ENCODE assay signal across 13 cellular contexts in the genomic region with DNA sequence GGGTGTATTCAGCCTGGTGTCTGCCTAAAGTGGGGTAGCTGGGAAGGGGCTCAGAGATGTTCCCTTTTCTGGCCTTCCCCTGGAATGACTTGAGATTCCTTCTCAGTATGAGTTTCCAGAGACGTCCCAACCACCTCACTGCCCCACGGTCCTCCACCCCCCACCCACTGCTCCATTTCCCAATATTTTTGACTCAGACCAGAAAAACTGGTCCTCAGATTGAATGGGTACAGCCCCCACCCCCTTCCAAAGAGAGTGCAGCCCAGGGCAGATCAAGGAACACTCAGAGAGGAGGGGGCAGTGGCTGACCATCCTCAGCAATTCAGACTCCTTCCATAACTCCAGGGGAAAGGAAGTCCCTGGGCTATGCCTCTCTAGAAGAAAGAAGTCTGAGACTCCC. TPM values are rescaled to one million over a fixed set of nuclear protein-coding genes. Genes with fewer than 3 reads are reported as not detected.
DNase-seq lines count a peak whose midpoint lies in the region; FAIRE-seq and TF ChIP-seq lines count a peak whose summit lies in the region.
"Had no signal": no experiment of that assay in that cellular context is flagged by ENCODE, and none has a peak within 500 bp of the region (broad histone marks: within the 10 kb centered on the region; RNA-seq: fewer than 3 reads in every experiment).

No MANE protein-coding gene starts in this region.

- H2BK12ac ChIP-seq in H1 (ENCODE audit: low read depth, low read length) = no peak overlapping the region

- intact Hi-C loops in activated CD4-positive, alpha-beta memory T cell treated with anti-CD3 and anti-CD28 coated beads for 36 hours (cut with micrococcal nuclease) = loop anchor here (5.0 kb wide), 2 partner anchors 48 to 52 kb away; a partner anchor contains a TSS
- intact Hi-C loops in PC-9 (cut with micrococcal nuclease; ENCODE audit: unreplicated experiment) = no loop called here

- H2AFZ ChIP-seq in PC-9 = no peak overlapping the region
- no peak overlapping the region for H2AFZ ChIP-seq in H1 (ENCODE audit: low read length)

- no peak overlapping the region for H3K27ac Mint-ChIP-seq in activated CD4-positive, alpha-beta memory T cell treated with anti-CD3 and anti-CD28 coated beads, Interleukin-2, amount 10 ng/mL, durations not matched to agents 7 days and 5 days
- H3K27ac Mint-ChIP-seq in activated CD4-positive, alpha-beta memory T cell treated with anti-CD3 and anti-CD28 coated beads for 36 hours = no peak overlapping the region
- peak overlapping the region; percentile 63 for H3K27ac Mint-ChIP-seq in osteocyte (ENCODE audit: unreplicated experiment)

- peaks cover 26% of the 10 kb centered on the region for H3K79me1 ChIP-seq in H1 (ENCODE audit: low read depth, low read length)

- 63% methylated on average over 2 of the region's 2 CpGs; no CpG with 5 or more reads in 1 of the 2 experiments for WGBS in H1 (ENCODE audit: extremely low coverage in 1 of 2, insufficient coverage in 1 of 2, insufficient read length in 1 of 2, insufficient replicate concordance in 2 of 2, low coverage in 1 of 2, low lambda C conversion rate in 2 of 2, missing lambda C conversion rate in 1 of 2), 2 experiments

- DNase-seq in activated CD4-positive, alpha-beta memory T cell treated with anti-CD3 and anti-CD28 coated beads, Interleukin-2, amount 10 ng/mL, durations not matched to agents 7 days and 5 days = no peak
- no peak for DNase-seq in activated CD4-positive, alpha-beta memory T cell treated with anti-CD3 and anti-CD28 coated beads for 36 hours
- DNase-seq in PC-9 (no peak), H1 (ENCODE audit: low read depth in 1 of 2, low spot score in 2 of 2) (no peak), osteocyte (ENCODE audit: extremely low spot score, unreplicated experiment) (no peak), ecto neural progenitor cell (ENCODE audit: low spot score) (no peak), foreskin melanocyte (no peak), Peyer's patch (no peak)
- DNase-seq: NCI-H2107, pancreas, substantia nigra, T-helper 9 cell had no signal

- H4K91ac ChIP-seq in H1 (replicated peaks; ENCODE audit: insufficient read length, low read length) = no peak overlapping the region

- TF ChIP-seq CTCF in PC-9 (conservative IDR thresholded peaks at IDR 0.05) (no peak), H1 (IDR thresholded peaks at IDR 0.05; ENCODE audit: control extremely low read depth in 1 of 3, insufficient read depth in 1 of 3, low read depth in 1 of 3, low read length in 3 of 3) (no peak), osteocyte (IDR thresholded peaks at IDR 0.05) (no peak), Peyer's patch (IDR thresholded peaks at IDR 0.05) (no peak)

- H3K56ac ChIP-seq in H1 (replicated peaks; ENCODE audit: insufficient read length, low read depth, low read length) = no peak overlapping the region

- POLR2A ChIA-PET in activated CD4-positive, alpha-beta memory T cell treated with anti-CD3 and anti-CD28 coated beads, Interleukin-2, amount 10 ng/mL, durations not matched to agents 7 days and 5 days (lab: Charles Lee) = interaction anchor here (0.9 to 1.0 kb wide), 2 partner anchors 15 to 48 kb away, joined by 3 read pairs; a partner anchor contains a TSS
- POLR2A ChIA-PET in activated CD4-positive, alpha-beta memory T cell treated with anti-CD3 and anti-CD28 coated beads for 36 hours (lab: Charles Lee) = no interaction called here
- POLR2A ChIA-PET in PC-9 (lab: Charles Lee; ENCODE audit: unreplicated experiment) (no interaction called here), H1 (lab: Charles Lee; ENCODE audit: partially characterized antibody) (interaction anchor here (0.7 to 8.2 kb wide), 8 partner anchors 15 to 85 kb away, joined by 3 to 64 read pairs (median 12); a partner anchor contains a TSS)

- H3K23me2 ChIP-seq in H1 (ENCODE audit: low read depth, low read length) = peaks cover 14% of the 10 kb centered on the region

- FAIRE-seq in H1 (lab: Jason Lieb, UNC) = no peak
- FAIRE-seq: colon, pancreas had no signal

- H3F3A ChIP-seq in PC-9 (ENCODE audit: insufficient read depth, low read depth) = peaks cover 14% of the 10 kb centered on the region

- H3K4me2 ChIP-seq in PC-9 = peak overlapping the region; percentile 51
- peak overlapping the region; percentile 41 to 97 for H3K4me2 ChIP-seq in H1 (ENCODE audit: insufficient read depth in 1 of 2, low read depth in 2 of 2, low read length in 2 of 2)

- H3K9me3 Mint-ChIP-seq in activated CD4-positive, alpha-beta memory T cell treated with anti-CD3 and anti-CD28 coated beads, Interleukin-2, amount 10 ng/mL, durations not matched to agents 7 days and 5 days = no peaks in the 10 kb centered on the region
- H3K9me3 Mint-ChIP-seq in activated CD4-positive, alpha-beta memory T cell treated with anti-CD3 and anti-CD28 coated beads for 36 hours = no peaks in the 10 kb centered on the region
- no peaks in the 10 kb centered on the region for H3K9me3 Mint-ChIP-seq in osteocyte (ENCODE audit: unreplicated experiment)

- no peak overlapping the region for H3K18ac ChIP-seq in H1 (ENCODE audit: extremely low read depth, low read length)

- H3K14ac ChIP-seq in H1 (ENCODE audit: insufficient read length) = no peak overlapping the region

- TF ChIP-seq POLR2A in H1 (IDR thresholded peaks at IDR 0.05; ENCODE audit: control extremely low read depth in 1 of 2, low read depth in 2 of 2, low read length in 2 of 2) = no peak
- TF ChIP-seq POLR2A in Peyer's patch (IDR thresholded peaks at IDR 0.05) = no peak

- peaks cover 41% of the 10 kb centered on the region for H3K4me1 Mint-ChIP-seq in activated CD4-positive, alpha-beta memory T cell treated with anti-CD3 and anti-CD28 coated beads, Interleukin-2, amount 10 ng/mL, durations not matched to agents 7 days and 5 days
- peaks cover 35% of the 10 kb centered on the region for H3K4me1 Mint-ChIP-seq in activated CD4-positive, alpha-beta memory T cell treated with anti-CD3 and anti-CD28 coated beads for 36 hours (ENCODE audit: low read depth)
- H3K4me1 Mint-ChIP-seq in osteocyte (ENCODE audit: unreplicated experiment) = peaks cover 47% of the 10 kb centered on the region

- no peak overlapping the region for H2BK15ac ChIP-seq in H1 (ENCODE audit: low read length)

- no peaks in the 10 kb centered on the region for H3K27me3 Mint-ChIP-seq in activated CD4-positive, alpha-beta memory T cell treated with anti-CD3 and anti-CD28 coated beads, Interleukin-2, amount 10 ng/mL, durations not matched to agents 7 days and 5 days
- H3K27me3 Mint-ChIP-seq in activated CD4-positive, alpha-beta memory T cell treated with anti-CD3 and anti-CD28 coated beads for 36 hours = no peaks in the 10 kb centered on the region
- H3K27me3 Mint-ChIP-seq in osteocyte (ENCODE audit: unreplicated experiment) = no peaks in the 10 kb centered on the region

- H3K4ac ChIP-seq in H1 (replicated peaks; ENCODE audit: insufficient read length, low read depth, low read length) = no peak overlapping the region

- H2BK20ac ChIP-seq in H1 (ENCODE audit: low read length) = no peak overlapping the region

- no peak for TF ChIP-seq RAD21 in H1 (IDR thresholded peaks at IDR 0.05 in 1 of 2, conservative IDR thresholded peaks at IDR 0.05 in 1 of 2; ENCODE audit: low read depth in 2 of 2, low read length in 2 of 2)

- no TSS peak for BruUV-seq in PC-9 (replicated peaks; lab: Mats Ljungman, UMichigan)

- peaks cover 55% of the 10 kb centered on the region for H3K36me3 Mint-ChIP-seq in activated CD4-positive, alpha-beta memory T cell treated with anti-CD3 and anti-CD28 coated beads, Interleukin-2, amount 10 ng/mL, durations not matched to agents 7 days and 5 days (ENCODE audit: low read depth)
- H3K36me3 Mint-ChIP-seq in activated CD4-positive, alpha-beta memory T cell treated with anti-CD3 and anti-CD28 coated beads for 36 hours = peaks cover 21% of the 10 kb centered on the region
- H3K36me3 Mint-ChIP-seq in osteocyte (ENCODE audit: unreplicated experiment) = peaks cover 27% of the 10 kb centered on the region

- H3K9me2 ChIP-seq in PC-9 (ENCODE audit: insufficient read depth) = no peaks in the 10 kb centered on the region

- peak overlapping the region; percentile 3 for H3K4me3 Mint-ChIP-seq in activated CD4-positive, alpha-beta memory T cell treated with anti-CD3 and anti-CD28 coated beads, Interleukin-2, amount 10 ng/mL, durations not matched to agents 7 days and 5 days
- no peak overlapping the region for H3K4me3 Mint-ChIP-seq in activated CD4-positive, alpha-beta memory T cell treated with anti-CD3 and anti-CD28 coated beads for 36 hours
- H3K4me3 Mint-ChIP-seq in osteocyte (ENCODE audit: unreplicated experiment) = peak overlapping the region; percentile 42

- H4K20me1 ChIP-seq in PC-9 (ENCODE audit: insufficient read depth) = peaks cover 45% of the 10 kb centered on the region
- H4K20me1 ChIP-seq in H1 (replicated peaks in 1 of 2; ENCODE audit: control insufficient read depth in 1 of 2, insufficient read depth in 2 of 2, low read length in 2 of 2) = peaks cover 27 to 55% of the 10 kb centered on the region in 2 experiments

- no peak for TF ChIP-seq EP300 in H1 (IDR thresholded peaks at IDR 0.05; ENCODE audit: borderline replicate concordance in 1 of 2, low read depth in 2 of 2, low read length in 2 of 2)

- H3K27ac ChIP-seq in PC-9 (no peak overlapping the region), H1 (ENCODE audit: low read depth, low read length) (peak overlapping the region; percentile 46; the same call in 1 of the 2 replicates), Peyer's patch (no peak overlapping the region)
- H3K27ac ChIP-seq: pancreas had no signal

- H3K79me2 ChIP-seq in PC-9 (ENCODE audit: low read depth) (peaks cover 66% of the 10 kb centered on the region), H1 (ENCODE audit: control insufficient read depth in 1 of 2, insufficient read depth in 2 of 2, low read length in 2 of 2) (peaks cover 24 to 74% of the 10 kb centered on the region in 2 experiments)

- CTCF ChIA-PET in activated CD4-positive, alpha-beta memory T cell treated with anti-CD3 and anti-CD28 coated beads, Interleukin-2, amount 10 ng/mL, durations not matched to agents 7 days and 5 days (lab: Charles Lee) = no interaction called here
- CTCF ChIA-PET in activated CD4-positive, alpha-beta memory T cell treated with anti-CD3 and anti-CD28 coated beads for 36 hours (lab: Charles Lee) = no interaction called here
- CTCF ChIA-PET in PC-9 (lab: Charles Lee) = interaction anchor here (0.6 kb wide), 1 partner anchor 40 kb away, joined by 9 read pairs; no protein-coding TSS in a partner anchor
- CTCF ChIA-PET in H1 (lab: Charles Lee; ENCODE audit: partially characterized antibody) = interaction anchor here (0.9 to 16.0 kb wide), 5 partner anchors 14 to 97 kb away, joined by 3 to 205 read pairs (median 5); a partner anchor contains a TSS

- no peak overlapping the region for H4K5ac ChIP-seq in H1 (ENCODE audit: insufficient read length, low read depth, low read length)

- no peak overlapping the region for H2BK120ac ChIP-seq in H1 (replicated peaks; ENCODE audit: low read depth, low read length)

- no peak overlapping the region for H2AK5ac ChIP-seq in H1 (ENCODE audit: low read depth, low read length)

- H3K4me3 ChIP-seq in PC-9 (no peak overlapping the region), H1 (ENCODE audit: extremely low read depth in 1 of 4, insufficient read depth in 2 of 4, low read depth in 3 of 4, low read length in 4 of 4) (peak overlapping the region in 3 of 4 experiments; percentile 11 to 45 (median 15); a peak in 4 of 8 replicates), Peyer's patch (no peak overlapping the region)
- H3K4me3 ChIP-seq: pancreas had no signal

- no peaks in the 10 kb centered on the region for H3K9me3 ChIP-seq in PC-9 (ENCODE audit: insufficient read depth, low read depth)
- no peaks in the 10 kb centered on the region for H3K9me3 ChIP-seq in H1 (ENCODE audit: insufficient read depth in 2 of 2, low read depth in 1 of 2, low read length in 1 of 2)
- H3K9me3 ChIP-seq in Peyer's patch = no peaks in the 10 kb centered on the region
- H3K9me3 ChIP-seq: pancreas had no signal

- H3K36me3 ChIP-seq in PC-9 (ENCODE audit: low read depth) = peaks cover 9% of the 10 kb centered on the region
- peaks cover 24 to 32% (median 26%) of the 10 kb centered on the region in 4 experiments for H3K36me3 ChIP-seq in H1 (ENCODE audit: control insufficient read depth in 2 of 4, insufficient read depth in 4 of 4, low read length in 3 of 4)
- H3K36me3 ChIP-seq in Peyer's patch = peaks cover 0 to 30% (median 0%) of the 10 kb centered on the region in 3 donors

- no peak overlapping the region for H3K23ac ChIP-seq in H1 (ENCODE audit: insufficient read length)

- H3K9ac ChIP-seq in H1 (replicated peaks in 1 of 4; ENCODE audit: extremely low read depth in 1 of 4, low read depth in 3 of 4, low read length in 3 of 4) = peak overlapping the region in 1 of 4 experiments; percentile 6; a peak in 1 of 7 replicates

- H2BK5ac ChIP-seq in H1 (ENCODE audit: low read depth, low read length) = peak overlapping the region; percentile 40; the same call in 1 of the 2 replicates

- H4K8ac ChIP-seq in H1 (ENCODE audit: extremely low read depth, insufficient read depth, low read length) = no peak overlapping the region

- H3K27me3 ChIP-seq in PC-9 (ENCODE audit: insufficient read depth, low read depth) = no peaks in the 10 kb centered on the region
- H3K27me3 ChIP-seq in H1 (replicated peaks in 1 of 4; ENCODE audit: control insufficient read depth in 3 of 4, extremely low read depth in 1 of 4, insufficient read depth in 3 of 4, low read length in 3 of 4) = no peaks in the 10 kb centered on the region
- no peaks in the 10 kb centered on the region for H3K27me3 ChIP-seq in Peyer's patch
- H3K27me3 ChIP-seq: pancreas had no signal

- peaks cover 32% of the 10 kb centered on the region for H3K4me1 ChIP-seq in PC-9 (replicated peaks; ENCODE audit: insufficient read depth)
- H3K4me1 ChIP-seq in H1 (replicated peaks in 1 of 4; ENCODE audit: control insufficient read depth in 3 of 4, insufficient read depth in 4 of 4, low read length in 3 of 4) = peaks cover 13 to 31% (median 24%) of the 10 kb centered on the region in 4 experiments
- H3K4me1 ChIP-seq in Peyer's patch = peaks cover 0 to 51% (median 6%) of the 10 kb centered on the region in 4 donors

RNA-seq across cellular contexts. Expression of a gene that starts 3.2 kb away (rescaled TPM):
- total RNA-seq in activated CD4-positive, alpha-beta memory T cell treated with anti-CD3 and anti-CD28 coated beads, Interleukin-2, amount 10 ng/mL, durations not matched to agents 7 days and 5 days = 100 to 1,000 TPM; 177 to 183 TPM
- 100 to 1,000 TPM; 186 to 203 TPM for total RNA-seq in activated CD4-positive, alpha-beta memory T cell treated with anti-CD3 and anti-CD28 coated beads for 36 hours
- total RNA-seq in PC-9 (2021) (106 and 184 TPM in 2 replicates), osteocyte (141 and 143 TPM in 2 replicates), Peyer's patch (100 to 1,000 TPM in 1 of 4 donors, 10 to 100 TPM in 3; 54.5 to 108 (median 74.0) TPM)
- total RNA-seq in H1 (2021; fragmentation: NEBNext Ultra II Directional; extraction: Animal tissue kit (Norgen Biotek cat#: 25700)) = 388 and 393 TPM in 2 replicates
- 167 and 238 TPM in 2 replicates for polyA plus RNA-seq in H1 (2011; rRNA removed)
- 218 TPM for polyA plus RNA-seq in H1 (2011; cell fraction: cytosol; rRNA removed)
- polyA plus RNA-seq in H1 (2011; cell fraction: nucleus; rRNA removed) = 329 TPM
- polyA plus RNA-seq in H1 (2012, experiment 1 of 2) = 230 to 256 TPM (median 237 TPM) in 4 replicates
- polyA plus RNA-seq in H1 (2012, experiment 2 of 2) = 78.0 TPM
- 179 TPM for polyA plus RNA-seq in H1 (2013, experiment 1 of 2)
- polyA plus RNA-seq in H1 (2013, experiment 2 of 2) = 170 TPM
- 586 and 598 TPM in 2 replicates for polyA minus RNA-seq in H1 (2011; rRNA and poly(A)+ RNA removed)
- 393 TPM for polyA minus RNA-seq in H1 (2011; cell fraction: cytosol; rRNA and poly(A)+ RNA removed)
- polyA minus RNA-seq in H1 (2011; cell fraction: nucleus; rRNA and poly(A)+ RNA removed) = 179 TPM

RNA-seq across cellular contexts. Expression of a gene that starts 14.9 kb away (rescaled TPM):
- 1 to 10 TPM; 1.7 to 2.0 TPM for total RNA-seq in activated CD4-positive, alpha-beta memory T cell treated with anti-CD3 and anti-CD28 coated beads, Interleukin-2, amount 10 ng/mL, durations not matched to agents 7 days and 5 days
- 1 to 10 TPM in 1 of 2 experiments, under 1 TPM in 1; 0.77 to 1.4 TPM for total RNA-seq in activated CD4-positive, alpha-beta memory T cell treated with anti-CD3 and anti-CD28 coated beads for 36 hours
- total RNA-seq in PC-9 (2021) (3.0 and 4.0 TPM in 2 replicates), osteocyte (1.9 and 2.5 TPM in 2 replicates), Peyer's patch (1 to 10 TPM in 1 of 4 donors, not detected in 3; 2.1 TPM)
- 1.3 TPM in 2 replicates for total RNA-seq in H1 (2021; fragmentation: NEBNext Ultra II Directional; extraction: Animal tissue kit (Norgen Biotek cat#: 25700))
- 0.41 and 0.48 TPM in 2 replicates for polyA plus RNA-seq in H1 (2011; rRNA removed)
- 1.2 TPM for polyA plus RNA-seq in H1 (2011; cell fraction: cytosol; rRNA removed)
- polyA plus RNA-seq in H1 (2011; cell fraction: nucleus; rRNA removed) = 1.1 TPM
- 1.3 to 1.6 TPM (median 1.5 TPM) in 4 replicates for polyA plus RNA-seq in H1 (2012, experiment 1 of 2)
- polyA plus RNA-seq in H1 (2012, experiment 2 of 2) = 0.42 TPM
- polyA plus RNA-seq in H1 (2013, experiment 1 of 2) = 1.1 TPM
- polyA plus RNA-seq in H1 (2013, experiment 2 of 2) = 0.87 TPM
- 1.5 and 2.0 TPM in 2 replicates for polyA minus RNA-seq in H1 (2011; rRNA and poly(A)+ RNA removed)
- polyA minus RNA-seq in H1 (2011; cell fraction: cytosol; rRNA and poly(A)+ RNA removed) = 0.95 TPM
- polyA minus RNA-seq in H1 (2011; cell fraction: nucleus; rRNA and poly(A)+ RNA removed) = 2.6 TPM

RNA-seq across cellular contexts. Expression of a gene that starts 50.3 kb away (rescaled TPM):
- total RNA-seq in activated CD4-positive, alpha-beta memory T cell treated with anti-CD3 and anti-CD28 coated beads, Interleukin-2, amount 10 ng/mL, durations not matched to agents 7 days and 5 days = 10 to 100 TPM; 13.9 to 14.4 TPM
- total RNA-seq in activated CD4-positive, alpha-beta memory T cell treated with anti-CD3 and anti-CD28 coated beads for 36 hours = 10 to 100 TPM; 23.6 to 25.2 TPM
- total RNA-seq in PC-9 (2021) (13.3 and 14.5 TPM in 2 replicates), osteocyte (16.0 and 18.4 TPM in 2 replicates), Peyer's patch (10 to 100 TPM in 1 of 4 donors, 1 to 10 TPM in 3; 7.4 to 10.5 (median 7.7) TPM)
- 12.8 and 13.7 TPM in 2 replicates for total RNA-seq in H1 (2021; fragmentation: NEBNext Ultra II Directional; extraction: Animal tissue kit (Norgen Biotek cat#: 25700))
- 3.4 and 4.2 TPM in 2 replicates for polyA plus RNA-seq in H1 (2011; rRNA removed)
- polyA plus RNA-seq in H1 (2011; cell fraction: cytosol; rRNA removed) = 5.6 TPM
- 3.2 TPM for polyA plus RNA-seq in H1 (2011; cell fraction: nucleus; rRNA removed)
- 2.6 to 3.0 TPM (median 2.9 TPM) in 4 replicates for polyA plus RNA-seq in H1 (2012, experiment 1 of 2)
- 0.22 TPM for polyA plus RNA-seq in H1 (2012, experiment 2 of 2)
- 4.0 TPM for polyA plus RNA-seq in H1 (2013, experiment 1 of 2)
- polyA plus RNA-seq in H1 (2013, experiment 2 of 2) = 3.7 TPM
- polyA minus RNA-seq in H1 (2011; rRNA and poly(A)+ RNA removed) = 32.4 and 39.9 TPM in 2 replicates
- polyA minus RNA-seq in H1 (2011; cell fraction: cytosol; rRNA and poly(A)+ RNA removed) = 16.1 TPM
- polyA minus RNA-seq in H1 (2011; cell fraction: nucleus; rRNA and poly(A)+ RNA removed) = 13.4 TPM

RNA-seq across cellular contexts. Expression of a gene that starts 51.0 kb away (rescaled TPM):
- total RNA-seq in activated CD4-positive, alpha-beta memory T cell treated with anti-CD3 and anti-CD28 coated beads, Interleukin-2, amount 10 ng/mL, durations not matched to agents 7 days and 5 days = 10 to 100 TPM; 89.8 to 91.0 TPM
- total RNA-seq in activated CD4-positive, alpha-beta memory T cell treated with anti-CD3 and anti-CD28 coated beads for 36 hours = 10 to 100 TPM; 66.6 to 68.0 TPM
- total RNA-seq in PC-9 (2021) (60.6 and 64.7 TPM in 2 replicates), osteocyte (108 and 119 TPM in 2 replicates), Peyer's patch (10 to 100 TPM; 24.7 to 76.7 (median 43.4) TPM)
- 60.6 and 64.2 TPM in 2 replicates for total RNA-seq in H1 (2021; fragmentation: NEBNext Ultra II Directional; extraction: Animal tissue kit (Norgen Biotek cat#: 25700))
- 21.9 and 43.3 TPM in 2 replicates for polyA plus RNA-seq in H1 (2011; rRNA removed)
- 31.8 TPM for polyA plus RNA-seq in H1 (2011; cell fraction: cytosol; rRNA removed)
- polyA plus RNA-seq in H1 (2011; cell fraction: nucleus; rRNA removed) = 43.7 TPM
- 33.1 to 53.1 TPM (median 45.5 TPM) in 4 replicates for polyA plus RNA-seq in H1 (2012, experiment 1 of 2)
- 41.2 TPM for polyA plus RNA-seq in H1 (2012, experiment 2 of 2)
- polyA plus RNA-seq in H1 (2013, experiment 1 of 2) = 29.7 TPM
- 28.7 TPM for polyA plus RNA-seq in H1 (2013, experiment 2 of 2)
- 77.8 and 84.7 TPM in 2 replicates for polyA minus RNA-seq in H1 (2011; rRNA and poly(A)+ RNA removed)
- 41.2 TPM for polyA minus RNA-seq in H1 (2011; cell fraction: cytosol; rRNA and poly(A)+ RNA removed)
- polyA minus RNA-seq in H1 (2011; cell fraction: nucleus; rRNA and poly(A)+ RNA removed) = 33.4 TPM

Comparison
In these comparisons a context has a peak if more than half of its experiments do, and no peak if none do; other contexts are left out.
1. POLR2A ChIA-PET loops: an anchor here in activated CD4-positive, alpha-beta memory T cell treated with anti-CD3 and anti-CD28 coated beads, Interleukin-2, amount 10 ng/mL, durations not matched to agents 7 days and 5 days (0.9 to 1.0 kb wide) and H1 (0.7 to 8.2 kb wide); none called in activated CD4-positive, alpha-beta memory T cell treated with anti-CD3 and anti-CD28 coated beads for 36 hours and PC-9.
2. H3K4me3 ChIP-seq: peak in H1 (3 of 4); none in PC-9 (single experiment) and Peyer's patch (0 of 4).
3. CTCF ChIA-PET loops: an anchor here in PC-9 (0.6 kb wide) and H1 (0.9 to 16.0 kb wide); none called in activated CD4-positive, alpha-beta memory T cell treated with anti-CD3 and anti-CD28 coated beads, Interleukin-2, amount 10 ng/mL, durations not matched to agents 7 days and 5 days and activated CD4-positive, alpha-beta memory T cell treated with anti-CD3 and anti-CD28 coated beads for 36 hours.